ENCODE assay signal across 25 cellular contexts in genomic region chr17:57415737-57416354, GRCh38.
A peak's percentile ranks its signal among the peaks of the same experiment; 100 is the strongest.
DNase-seq lines count a peak whose midpoint lies in the region; ATAC-seq and TF ChIP-seq lines count a peak whose summit lies in the region.
"Had no signal": no experiment of that assay in that cellular context is flagged by ENCODE, and none has a peak within 500 bp of the region (broad histone marks: within the 10 kb centered on the region; RNA-seq: fewer than 3 reads in every experiment).

No MANE protein-coding gene starts in this region.

- intact Hi-C loops in left cardiac atrium (cut with DNase I) = no loop called here

- no peak for ATAC-seq in CD4-positive, CD25-positive, alpha-beta regulatory T cell (ENCODE audit: low read depth in 2 of 2)
- ATAC-seq in activated T-helper 17 cell treated with anti-CD3 and anti-CD28 coated beads, Interleukin-2, amount 50 U/mL, for 72 hours (replicated peaks) = peak; percentile 52
- ATAC-seq in left cardiac atrium = peak; percentile 68 to 77
- ATAC-seq: activated CD4-positive, alpha-beta T cell treated with anti-CD3 and anti-CD28 coated beads for 36 hours; GM12878; left colon; natural killer cell treated with Interleukin-12 subunit alpha and Interleukin-12 subunit beta and Interleukin-15 and Interleukin-18, amount 100 ng/mL, for 72 hours; upper lobe of right lung had no signal

- peak overlapping the region in 2 of 3 donors; percentile 26 to 33 for H3K27ac Mint-ChIP-seq in CD4-positive, CD25-positive, alpha-beta regulatory T cell
- H3K27ac Mint-ChIP-seq in activated T-helper 17 cell treated with anti-CD3 and anti-CD28 coated beads, Interleukin-2, amount 50 U/mL, for 72 hours = peak overlapping the region; percentile 77
- H3K27ac Mint-ChIP-seq in neural crest cell (ENCODE audit: unreplicated experiment) = peak overlapping the region; percentile 83
- H3K27ac Mint-ChIP-seq: activated CD4-positive, alpha-beta T cell treated with anti-CD3 and anti-CD28 coated beads for 36 hours had no signal

- peaks cover 8% of the 10 kb centered on the region for H3K36me3 ChIP-seq in CD4-positive, CD25-positive, alpha-beta regulatory T cell (ENCODE audit: control insufficient read depth, insufficient read depth, low read length)
- H3K36me3 ChIP-seq: BE2C, upper lobe of right lung had no signal

- H3K27me3 ChIP-seq in CD4-positive, CD25-positive, alpha-beta regulatory T cell (ENCODE audit: control insufficient read depth, insufficient read depth, low read length) = no peaks in the 10 kb centered on the region
- H3K27me3 ChIP-seq: BE2C, upper lobe of right lung had no signal

- no peaks in the 10 kb centered on the region for H3K4me1 ChIP-seq in CD4-positive, CD25-positive, alpha-beta regulatory T cell (ENCODE audit: control insufficient read depth, insufficient read depth, low read length, poor library complexity, severe bottlenecking)
- H3K4me1 ChIP-seq: upper lobe of right lung had no signal

- no peaks in the 10 kb centered on the region for H3K27me3 Mint-ChIP-seq in CD4-positive, CD25-positive, alpha-beta regulatory T cell
- no peaks in the 10 kb centered on the region for H3K27me3 Mint-ChIP-seq in activated T-helper 17 cell treated with anti-CD3 and anti-CD28 coated beads, Interleukin-2, amount 50 U/mL, for 72 hours
- H3K27me3 Mint-ChIP-seq in neural crest cell (ENCODE audit: low read depth) = no peaks in the 10 kb centered on the region
- H3K27me3 Mint-ChIP-seq: activated CD4-positive, alpha-beta T cell treated with anti-CD3 and anti-CD28 coated beads for 36 hours; activated T-cell treated with anti-CD3 and anti-CD28 coated beads, Interleukin-2, amount 50 U/mL, for 24 hours; natural killer cell treated with Interleukin-12 subunit alpha and Interleukin-12 subunit beta and Interleukin-15 and Interleukin-18, amount 100 ng/mL, for 72 hours had no signal

- no peak overlapping the region for H3K4me3 ChIP-seq in CD4-positive, CD25-positive, alpha-beta regulatory T cell (ENCODE audit: low read depth, low read length)
- H3K4me3 ChIP-seq: GM12878, psoas muscle, SK-N-MC, upper lobe of right lung had no signal

- peaks cover 0 to 2% (median 0%) of the 10 kb centered on the region in 7 donors for H3K9me3 Mint-ChIP-seq in CD4-positive, CD25-positive, alpha-beta regulatory T cell
- H3K9me3 Mint-ChIP-seq in activated T-helper 17 cell treated with anti-CD3 and anti-CD28 coated beads, Interleukin-2, amount 50 U/mL, for 72 hours = no peaks in the 10 kb centered on the region
- no peaks in the 10 kb centered on the region for H3K9me3 Mint-ChIP-seq in neural crest cell
- H3K9me3 Mint-ChIP-seq: activated T-cell treated with anti-CD3 and anti-CD28 coated beads, Interleukin-2, amount 50 U/mL, for 24 hours had no signal

- H3K9me3 ChIP-seq in CD4-positive, CD25-positive, alpha-beta regulatory T cell (ENCODE audit: control insufficient read depth in 2 of 2, low read length in 2 of 2) = no peaks in the 10 kb centered on the region
- H3K9me3 ChIP-seq: BE2C, psoas muscle, upper lobe of right lung had no signal

- peaks cover 34% of the 10 kb centered on the region for H3K36me3 Mint-ChIP-seq in CD4-positive, CD25-positive, alpha-beta regulatory T cell
- peaks cover 4% of the 10 kb centered on the region for H3K36me3 Mint-ChIP-seq in activated T-helper 17 cell treated with anti-CD3 and anti-CD28 coated beads, Interleukin-2, amount 50 U/mL, for 72 hours (ENCODE audit: low read depth)
- H3K36me3 Mint-ChIP-seq in neural crest cell (ENCODE audit: low read depth) = peaks cover 12% of the 10 kb centered on the region
- H3K36me3 Mint-ChIP-seq: natural killer cell treated with Interleukin-12 subunit alpha and Interleukin-12 subunit beta and Interleukin-15 and Interleukin-18, amount 100 ng/mL, for 72 hours had no signal

- no peak for DNase-seq in CD4-positive, CD25-positive, alpha-beta regulatory T cell
- no peak for DNase-seq in left cardiac atrium
- DNase-seq in neural crest cell (ENCODE audit: low read depth, low spot score) = no peak
- no peak for DNase-seq in activated CD4-positive, alpha-beta T cell treated with anti-CD3 and anti-CD28 coated beads, Interleukin-2, amount 50 U/mL, for 48 hours
- DNase-seq in DMS53 treated with DMSO at 0.1 percent for 48 hours (lab: John Stamatoyannopoulos, UW; ENCODE audit: unreplicated experiment) = no peak
- DNase-seq in DMS79 treated with DMSO at 0.1 percent for 48 hours (lab: John Stamatoyannopoulos, UW) = no peak
- no peak for DNase-seq in epidermal melanocyte (ENCODE audit: insufficient read length, low spot score)
- DNase-seq: activated CD4-positive, alpha-beta T cell treated with anti-CD3 and anti-CD28 coated beads for 36 hours; activated naive CD4-positive, alpha-beta T cell treated with Interleukin-2 at 50 U/mL for 16 hours; activated T-cell treated with anti-CD3 and anti-CD28 coated beads, Interleukin-2, amount 50 U/mL, for 24 hours; BE2C; dermis blood vessel endothelial cell; KG1; left colon; MV-4-11; NCI-H1694 treated with DMSO at 0.1 percent for 48 hours; NCI-H2171 treated with DMSO at 0.1 percent for 48 hours; NCI-H524; psoas muscle; T-helper 2 cell; upper lobe of right lung had no signal

- H3K27ac ChIP-seq in CD4-positive, CD25-positive, alpha-beta regulatory T cell (ENCODE audit: insufficient read depth, low read length, poor library complexity, severe bottlenecking) = no peak overlapping the region
- H3K27ac ChIP-seq: psoas muscle, SK-N-MC, upper lobe of right lung had no signal

- no peak overlapping the region for H3K4me3 Mint-ChIP-seq in CD4-positive, CD25-positive, alpha-beta regulatory T cell
- no peak overlapping the region for H3K4me3 Mint-ChIP-seq in activated T-helper 17 cell treated with anti-CD3 and anti-CD28 coated beads, Interleukin-2, amount 50 U/mL, for 72 hours
- H3K4me3 Mint-ChIP-seq in neural crest cell = peak overlapping the region; percentile 14
- H3K4me3 Mint-ChIP-seq: activated CD4-positive, alpha-beta T cell treated with anti-CD3 and anti-CD28 coated beads for 36 hours; activated T-cell treated with anti-CD3 and anti-CD28 coated beads, Interleukin-2, amount 50 U/mL, for 24 hours; natural killer cell treated with Interleukin-12 subunit alpha and Interleukin-12 subunit beta and Interleukin-15 and Interleukin-18, amount 100 ng/mL, for 72 hours had no signal

- TF ChIP-seq CTCF in neural crest cell (conservative IDR thresholded peaks at IDR 0.05) = no peak

- H3K4me1 Mint-ChIP-seq in CD4-positive, CD25-positive, alpha-beta regulatory T cell = peaks cover 5 to 44% (median 30%) of the 10 kb centered on the region in 4 donors
- H3K4me1 Mint-ChIP-seq in activated T-helper 17 cell treated with anti-CD3 and anti-CD28 coated beads, Interleukin-2, amount 50 U/mL, for 72 hours = peaks cover 16% of the 10 kb centered on the region
- H3K4me1 Mint-ChIP-seq in neural crest cell = peaks cover 66% of the 10 kb centered on the region

Comparison
In these comparisons a context has a peak if more than half of its experiments do, and no peak if none do; other contexts are left out.
1. ATAC-seq: peak in activated T-helper 17 cell treated with anti-CD3 and anti-CD28 coated beads, Interleukin-2, amount 50 U/mL, for 72 hours (single experiment) and left cardiac atrium (2 of 2); none in CD4-positive, CD25-positive, alpha-beta regulatory T cell (0 of 2).
2. H3K27ac Mint-ChIP-seq: peak in every context shown above with its lines; median percentile 83 in neural crest cell; 77 in activated T-helper 17 cell treated with anti-CD3 and anti-CD28 coated beads, Interleukin-2, amount 50 U/mL, for 72 hours; 30 in CD4-positive, CD25-positive, alpha-beta regulatory T cell.